1 cellular context compared by ENCODE assay signal in genomic region chr19:57477191-57478008, GRCh38.
A peak's percentile ranks its signal among the peaks of the same experiment; 100 is the strongest.
TF ChIP-seq lines count a peak whose summit lies in the region.

Gene ZNF772, minus strand, starts transcription at chr19:57477566. Its CDS starts 257 bp downstream, at chr19:57477309.

TF ChIP-seq in HepG2, 621 proteins besides CTCF, POLR2A, EP300 and RAD21 (continued from another document and continues in another):
- TF ChIP-seq HNF1A (IDR thresholded peaks at IDR 0.05; ENCODE audit: low read depth) (no peak), HNF1A (CRISPR knock-in tag; IDR thresholded peaks at IDR 0.05; ENCODE audit: borderline replicate concordance) (no peak), ZNF770 (CRISPR knock-in tag; IDR thresholded peaks at IDR 0.05) (no peak), ZNF33A (CRISPR knock-in tag; IDR thresholded peaks at IDR 0.05; ENCODE audit: borderline replicate concordance) (0 out of 2 replicates have a peak, but pooled peaks have one; percentile 70), ARHGAP35 (CRISPR knock-in tag; IDR thresholded peaks at IDR 0.05; ENCODE audit: borderline replicate concordance) (no peak), FOSL2 (CRISPR knock-in tag; IDR thresholded peaks at IDR 0.05) (peak; percentile 16; the same call in 1 of the 2 replicates), TEF (CRISPR knock-in tag; IDR thresholded peaks at IDR 0.05) (no peak), FOXM1 (CRISPR knock-in tag; IDR thresholded peaks at IDR 0.05) (no peak), MTF1 (CRISPR knock-in tag; IDR thresholded peaks at IDR 0.05) (no peak), REST (IDR thresholded peaks at IDR 0.05; ENCODE audit: borderline replicate concordance in 1 of 2, low read depth in 1 of 2, low read length in 2 of 2) (no peak), TERF1 (CRISPR knock-in tag; IDR thresholded peaks at IDR 0.05) (no peak), BORCS8-MEF2B (CRISPR knock-in tag; IDR thresholded peaks at IDR 0.05) (peak; percentile 81; the same call in 1 of the 2 replicates), TIGD3 (CRISPR knock-in tag; IDR thresholded peaks at IDR 0.05; ENCODE audit: borderline replicate concordance) (no peak), ZNF143 (CRISPR knock-in tag; IDR thresholded peaks at IDR 0.05) (peak; percentile 98), RFX5 (IDR thresholded peaks at IDR 0.05; ENCODE audit: low read depth, low read length) (no peak), DMTF1 (CRISPR knock-in tag; IDR thresholded peaks at IDR 0.05) (no peak), RCOR2 (CRISPR knock-in tag; IDR thresholded peaks at IDR 0.05) (no peak), RFX1 (IDR thresholded peaks at IDR 0.05) (no peak), ZNF691 (CRISPR knock-in tag; IDR thresholded peaks at IDR 0.05; ENCODE audit: borderline replicate concordance, low read depth) (no peak), JUN (CRISPR knock-in tag; IDR thresholded peaks at IDR 0.05) (no peak), ZHX1 (CRISPR knock-in tag; IDR thresholded peaks at IDR 0.05; ENCODE audit: low read depth) (no peak), PTBP1 (IDR thresholded peaks at IDR 0.05; ENCODE audit: low read depth, low read length, poor library complexity, severe bottlenecking) (no peak), SNAPC4 (CRISPR knock-in tag; IDR thresholded peaks at IDR 0.05) (no peak), ATF5 (CRISPR knock-in tag; IDR thresholded peaks at IDR 0.05; ENCODE audit: low read depth) (no peak), KLF9 (CRISPR knock-in tag; IDR thresholded peaks at IDR 0.05; ENCODE audit: low read depth) (0 out of 2 replicates have a peak, but pooled peaks have one; percentile 15), HNRNPH1 (optimal IDR thresholded peaks at IDR 0.05; ENCODE audit: low read depth, low read length) (no peak)
